In genomic region chr17:78771758-78772382, GRCh38 we compare ENCODE assay signal across 11 cellular contexts. TPM values are rescaled to one million over a fixed set of nuclear protein-coding genes. Genes with fewer than 3 reads are reported as not detected.
DNase-seq lines count a peak whose midpoint lies in the region; ATAC-seq and TF ChIP-seq lines count a peak whose summit lies in the region.
"Had no signal": no experiment of that assay in that cellular context is flagged by ENCODE, and none has a peak within 500 bp of the region (broad histone marks: within the 10 kb centered on the region; RNA-seq: fewer than 3 reads in every experiment).

No MANE protein-coding gene starts in this region.

- POLR2A ChIA-PET in OCI-LY7 (lab: Charles Lee): interaction anchor here (0.7 to 0.8 kb wide), 4 partner anchors 9 to 50 kb away, joined by 3 to 5 read pairs (median 4); no protein-coding TSS in a partner anchor

- DNase-seq in activated naive CD4-positive, alpha-beta T cell treated with anti-CD3 and anti-CD28 coated beads for 36 hours: no peak
- no peak for DNase-seq in activated naive CD4-positive, alpha-beta T cell treated with anti-CD3 and anti-CD28 coated beads, Interleukin-2, amount 50 U/mL, for 16 hours
- DNase-seq in OCI-LY7 (ENCODE audit: low spot score) (no peak), transverse colon (no peak), superior temporal gyrus (ENCODE audit: extremely low spot score) (no peak)
- DNase-seq: activated CD8-positive, alpha-beta memory T cell treated with anti-CD3 and anti-CD28 coated beads, Interleukin-2, amount 50 U/mL, for 48 hours; right cardiac atrium had no signal

- no peak for TF ChIP-seq EP300 in transverse colon (IDR thresholded peaks at IDR 0.05; ENCODE audit: low read depth)

- in situ Hi-C loops in transverse colon (cut with MboI; ENCODE audit: low pct_ligation_motif_present in 1 of 4, low pct_unique_long_range_greater_than_20kb in 1 of 4, low sequenced_read_pairs in 3 of 4): no loop called here

- H3K27me3 Mint-ChIP-seq in activated naive CD4-positive, alpha-beta T cell treated with anti-CD3 and anti-CD28 coated beads for 36 hours (ENCODE audit: low read depth): no peaks in the 10 kb centered on the region

- intact Hi-C loops in activated naive CD4-positive, alpha-beta T cell treated with anti-CD3 and anti-CD28 coated beads for 36 hours (cut with micrococcal nuclease): loop anchor here (1.0 to 10.0 kb wide), 5 partner anchors 8 to 1317 kb away; partner anchors contain the start of gene TMC8
- intact Hi-C loops in OCI-LY7 (cut with micrococcal nuclease; ENCODE audit: unreplicated experiment) (no loop called here), transverse colon (cut with DNase I; ENCODE audit: low total_unique reads) (no loop called here)

- ATAC-seq in GM21423 (IDR thresholded peaks at IDR 0.05; ENCODE audit: unreplicated experiment) (no peak), HG02970 (IDR thresholded peaks at IDR 0.05; ENCODE audit: low FRiP score, unreplicated experiment) (no peak)

- H4K20me1 ChIP-seq in OCI-LY7 (ENCODE audit: insufficient read depth, low read length): peaks cover 10% of the 10 kb centered on the region; the same call in 1 of the 2 replicates

- H3K4me2 ChIP-seq in OCI-LY7 (ENCODE audit: low read length): peak overlapping the region; percentile 37

- no peaks in the 10 kb centered on the region for H3K27me3 ChIP-seq in esophagus (ENCODE audit: control insufficient read depth in 1 of 2, insufficient read depth in 2 of 2, low read length in 2 of 2)
- no peaks in the 10 kb centered on the region for H3K27me3 ChIP-seq in transverse colon

- no peaks in the 10 kb centered on the region for H3K9me3 Mint-ChIP-seq in activated naive CD4-positive, alpha-beta T cell treated with anti-CD3 and anti-CD28 coated beads for 36 hours

- peak overlapping the region; percentile 36 for H3K27ac ChIP-seq in OCI-LY7 (ENCODE audit: low read depth, low read length, poor library complexity, severe bottlenecking)
- peak overlapping the region; percentile 62 to 70 for H3K27ac ChIP-seq in esophagus (ENCODE audit: low read depth in 2 of 2, low read length in 1 of 2)
- H3K27ac ChIP-seq in transverse colon: peak overlapping the region; percentile 31 to 52 (median 45)
- H3K27ac ChIP-seq: HL-60 had no signal

- no peak for TF ChIP-seq POLR2A in transverse colon (IDR thresholded peaks at IDR 0.05)

- H3K4me3 Mint-ChIP-seq in activated naive CD4-positive, alpha-beta T cell treated with anti-CD3 and anti-CD28 coated beads for 36 hours: peak overlapping the region; percentile 72

- CTCF ChIA-PET in activated naive CD4-positive, alpha-beta T cell treated with anti-CD3 and anti-CD28 coated beads for 36 hours (lab: Charles Lee): interaction anchor here (1.3 to 1.4 kb wide), 2 partner anchors 8 to 13 kb away, joined by 7 to 9 read pairs; no protein-coding TSS in a partner anchor
- CTCF ChIA-PET in OCI-LY7 (lab: Charles Lee; ENCODE audit: unreplicated experiment): no interaction called here

- peaks cover 96% of the 10 kb centered on the region for H3K79me2 ChIP-seq in OCI-LY7 (ENCODE audit: insufficient read depth, low read depth, low read length)

- H3K4me1 ChIP-seq in OCI-LY7 (ENCODE audit: insufficient read depth, low read length, poor library complexity, severe bottlenecking): peaks cover 71% of the 10 kb centered on the region
- H3K4me1 ChIP-seq in esophagus (ENCODE audit: control insufficient read depth in 2 of 2, insufficient read depth in 2 of 2, low read length in 1 of 2): peaks cover 0 to 3% of the 10 kb centered on the region in 2 donors
- peaks cover 0 to 34% (median 2%) of the 10 kb centered on the region in 4 donors for H3K4me1 ChIP-seq in transverse colon

- no peaks in the 10 kb centered on the region for H3K9me2 ChIP-seq in OCI-LY7 (ENCODE audit: insufficient read depth, low read length)

- no peak overlapping the region for H2AFZ ChIP-seq in OCI-LY7 (ENCODE audit: low read length)

- TF ChIP-seq CTCF in OCI-LY7 (conservative IDR thresholded peaks at IDR 0.05; ENCODE audit: low read length) (no peak), transverse colon (IDR thresholded peaks at IDR 0.05) (no peak)

- peak overlapping the region; percentile 97 for H3K27ac Mint-ChIP-seq in activated naive CD4-positive, alpha-beta T cell treated with anti-CD3 and anti-CD28 coated beads for 36 hours

- no peaks in the 10 kb centered on the region for H3K9me3 ChIP-seq in OCI-LY7 (ENCODE audit: low read length)
- no peaks in the 10 kb centered on the region for H3K9me3 ChIP-seq in esophagus (ENCODE audit: control insufficient read depth in 2 of 2, insufficient read depth in 1 of 2, low read depth in 1 of 2, low read length in 1 of 2)
- H3K9me3 ChIP-seq in transverse colon: no peaks in the 10 kb centered on the region

- H3K36me3 ChIP-seq in OCI-LY7 (ENCODE audit: insufficient read depth, low read length) (peaks cover 11% of the 10 kb centered on the region), esophagus (ENCODE audit: control insufficient read depth in 2 of 2, insufficient read depth in 2 of 2, low read length in 1 of 2) (no peaks in the 10 kb centered on the region), transverse colon (no peaks in the 10 kb centered on the region)

- WGBS in esophagus, 2 donors: 32 to 38% methylated on average over 6 of the region's 6 CpGs
- WGBS in transverse colon (ENCODE audit: low coverage in 1 of 2), 2 donors: 65 to 85% methylated on average over 1 to 6 of the region's 6 CpGs

- peaks cover 43% of the 10 kb centered on the region for H3K4me1 Mint-ChIP-seq in activated naive CD4-positive, alpha-beta T cell treated with anti-CD3 and anti-CD28 coated beads for 36 hours (ENCODE audit: low read depth)

- no TSS peak for BruUV-seq in OCI-LY7 (replicated peaks; lab: Mats Ljungman, UMichigan)

- H3K36me3 Mint-ChIP-seq in activated naive CD4-positive, alpha-beta T cell treated with anti-CD3 and anti-CD28 coated beads for 36 hours (ENCODE audit: low read depth): peaks cover 3% of the 10 kb centered on the region

- H3K4me3 ChIP-seq in OCI-LY7 (ENCODE audit: low read depth, low read length, poor library complexity, severe bottlenecking): no peak overlapping the region
- no peak overlapping the region for H3K4me3 ChIP-seq in esophagus (ENCODE audit: low read depth in 1 of 2, low read length in 2 of 2)
- H3K4me3 ChIP-seq in transverse colon: no peak overlapping the region

RNA-seq across cellular contexts. Expression of gene CYTH1, which starts 10.2 kb away (rescaled TPM):
- total RNA-seq in activated naive CD4-positive, alpha-beta T cell treated with anti-CD3 and anti-CD28 coated beads for 36 hours: 100 to 1,000 TPM; 145 to 149 TPM
- 73.0 and 88.1 TPM in 2 replicates for total RNA-seq in OCI-LY7 (2014; rRNA removed; shearing (Covaris generic))
- total RNA-seq in OCI-LY7 (2022) (148 and 156 TPM in 2 replicates), transverse colon (100 to 1,000 TPM; 103 to 156 (median 142) TPM)
- 10 to 100 TPM; 36.0 to 52.8 TPM for polyA plus RNA-seq in esophagus
